9 cellular contexts compared by ENCODE assay signal in the genomic region with DNA sequence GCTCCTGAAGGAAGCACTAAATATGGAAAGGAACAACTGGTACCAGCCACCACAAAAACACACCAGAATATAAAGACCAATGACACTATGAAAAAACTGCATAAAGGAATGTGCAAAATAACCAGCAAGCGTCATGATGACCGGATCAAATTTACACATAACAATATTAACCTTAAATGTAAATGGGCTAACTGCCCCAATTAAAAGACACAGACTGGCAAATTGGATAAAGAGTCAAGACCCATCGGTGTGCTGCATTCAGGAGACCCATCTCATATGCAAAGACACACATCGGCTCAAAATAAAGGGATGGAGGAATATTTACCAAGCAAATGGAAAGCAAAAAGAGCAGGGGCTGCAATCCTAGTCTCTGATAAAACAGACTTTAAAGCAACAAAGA. TPM values are rescaled to one million over a fixed set of nuclear protein-coding genes. Genes with fewer than 3 reads are reported as not detected.
"Had no signal": no experiment of that assay in that cellular context is flagged by ENCODE, and none has a peak within 500 bp of the region (broad histone marks: within the 10 kb centered on the region; RNA-seq: fewer than 3 reads in every experiment).

No MANE protein-coding gene starts in this region.

RNA-seq across cellular contexts. Expression of a gene that starts 21.4 kb away (rescaled TPM):
- total RNA-seq: suprapubic skin, temporal lobe, thoracic aorta, tibial nerve, upper lobe of right lung, ureter, urinary bladder, uterus, vagina had no signal
